ENCODE assay signal across 8 cellular contexts in the genomic region with DNA sequence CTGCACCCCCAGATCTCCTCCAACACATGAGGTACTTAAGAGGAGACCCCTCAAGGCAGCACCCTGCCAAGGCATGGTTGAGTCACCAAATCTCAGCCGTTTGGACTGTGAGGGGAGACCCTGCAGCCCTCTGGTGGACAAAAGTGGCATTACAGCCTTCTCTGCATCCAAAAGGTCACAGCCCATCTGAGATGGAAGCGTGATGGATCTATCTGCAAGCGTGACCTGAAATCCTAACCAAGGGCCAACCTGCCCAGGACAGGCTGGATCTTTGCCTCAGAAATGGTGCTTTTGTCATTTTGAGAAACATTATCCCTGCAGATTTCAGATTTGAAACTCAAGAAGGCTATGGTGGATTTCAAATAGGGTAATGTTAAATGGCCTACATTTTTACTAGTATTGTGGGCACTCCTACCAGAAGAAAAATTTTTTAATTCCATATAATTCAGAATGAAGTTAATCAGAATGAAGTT. TPM values are rescaled to one million over a fixed set of nuclear protein-coding genes. Genes with fewer than 3 reads are reported as not detected.
DNase-seq lines count a peak whose midpoint lies in the region; ATAC-seq, FAIRE-seq and TF ChIP-seq lines count a peak whose summit lies in the region.

No MANE protein-coding gene starts in this region.

- H3K27me3 ChIP-seq in H1 (replicated peaks in 1 of 4; ENCODE audit: control insufficient read depth in 3 of 4, extremely low read depth in 1 of 4, insufficient read depth in 3 of 4, low read length in 3 of 4): no peaks in the 10 kb centered on the region

- H3K4me1 Mint-ChIP-seq in HFFc6 (ENCODE audit: low read depth) (peaks cover 10% of the 10 kb centered on the region), mesothelial cell of epicardium (peaks cover 41% of the 10 kb centered on the region)

- H3K4me3 ChIP-seq in H1 (ENCODE audit: extremely low read depth in 1 of 4, insufficient read depth in 2 of 4, low read depth in 3 of 4, low read length in 4 of 4): no peak overlapping the region

- no peak overlapping the region for H4K5ac ChIP-seq in H1 (ENCODE audit: insufficient read length, low read depth, low read length)

- TF ChIP-seq CTCF in HFFc6 (IDR thresholded peaks at IDR 0.05) (peak; percentile 96), H1 (IDR thresholded peaks at IDR 0.05; ENCODE audit: control extremely low read depth in 1 of 3, insufficient read depth in 1 of 3, low read depth in 1 of 3, low read length in 3 of 3) (peak; percentile 86 to 93 (median 92)), mesothelial cell of epicardium (IDR thresholded peaks at IDR 0.05; ENCODE audit: unreplicated experiment) (peak; percentile 98)

- no peaks in the 10 kb centered on the region for H3K9me3 Mint-ChIP-seq in HFFc6
- H3K9me3 Mint-ChIP-seq in mesothelial cell of epicardium: no peaks in the 10 kb centered on the region

- H2AK5ac ChIP-seq in H1 (ENCODE audit: low read depth, low read length): no peak overlapping the region

- H3K36me3 Mint-ChIP-seq in HFFc6 (ENCODE audit: low read depth) (no peaks in the 10 kb centered on the region), mesothelial cell of epicardium (no peaks in the 10 kb centered on the region)

- H2BK5ac ChIP-seq in H1 (ENCODE audit: low read depth, low read length): no peak overlapping the region

- CTCF ChIA-PET in H1 (lab: Charles Lee; ENCODE audit: partially characterized antibody): interaction anchor here (0.6 to 6.1 kb wide), 16 partner anchors 11 to 351 kb away, joined by 3 to 44 read pairs (median 4); partner anchors contain the start of gene JPH4

- H2AFZ ChIP-seq in H1 (ENCODE audit: low read length): no peak overlapping the region

- no peaks in the 10 kb centered on the region for H3K79me2 ChIP-seq in H1 (ENCODE audit: control insufficient read depth in 1 of 2, insufficient read depth in 2 of 2, low read length in 2 of 2)

- no peak for TF ChIP-seq POLR2A in H1 (IDR thresholded peaks at IDR 0.05; ENCODE audit: control extremely low read depth in 1 of 2, low read depth in 2 of 2, low read length in 2 of 2)

- H3K23ac ChIP-seq in H1 (ENCODE audit: insufficient read length): no peak overlapping the region

- no peak overlapping the region for H4K91ac ChIP-seq in H1 (replicated peaks; ENCODE audit: insufficient read length, low read length)

- no peak overlapping the region for H3K18ac ChIP-seq in H1 (ENCODE audit: extremely low read depth, low read length)

- no peaks in the 10 kb centered on the region for H3K9me3 ChIP-seq in H1 (ENCODE audit: insufficient read depth in 2 of 2, low read depth in 1 of 2, low read length in 1 of 2)

- H3K14ac ChIP-seq in H1 (ENCODE audit: insufficient read length): no peak overlapping the region

- H3K36me3 ChIP-seq in H1 (ENCODE audit: control insufficient read depth in 2 of 4, insufficient read depth in 4 of 4, low read length in 3 of 4): no peaks in the 10 kb centered on the region

- no peaks in the 10 kb centered on the region for H3K23me2 ChIP-seq in H1 (ENCODE audit: low read depth, low read length)

- no peak for ATAC-seq in GM18861 (IDR thresholded peaks at IDR 0.05; ENCODE audit: unreplicated experiment)

- H3K4me1 ChIP-seq in H1 (replicated peaks in 1 of 4; ENCODE audit: control insufficient read depth in 3 of 4, insufficient read depth in 4 of 4, low read length in 3 of 4): no peaks in the 10 kb centered on the region

- peak; percentile 99 for FAIRE-seq in H1 (lab: Jason Lieb, UNC)

- no peak overlapping the region for H2BK12ac ChIP-seq in H1 (ENCODE audit: low read depth, low read length)

- no peak overlapping the region for H3K4me2 ChIP-seq in H1 (ENCODE audit: insufficient read depth in 1 of 2, low read depth in 2 of 2, low read length in 2 of 2)

- H4K8ac ChIP-seq in H1 (ENCODE audit: extremely low read depth, insufficient read depth, low read length): no peak overlapping the region

- H3K56ac ChIP-seq in H1 (replicated peaks; ENCODE audit: insufficient read length, low read depth, low read length): no peak overlapping the region

- H3K9ac ChIP-seq in H1 (replicated peaks in 1 of 4; ENCODE audit: extremely low read depth in 1 of 4, low read depth in 3 of 4, low read length in 3 of 4): no peak overlapping the region

- H3K79me1 ChIP-seq in H1 (ENCODE audit: low read depth, low read length): no peaks in the 10 kb centered on the region

- no peaks in the 10 kb centered on the region for H4K20me1 ChIP-seq in H1 (replicated peaks in 1 of 2; ENCODE audit: control insufficient read depth in 1 of 2, insufficient read depth in 2 of 2, low read length in 2 of 2)

- H2BK120ac ChIP-seq in H1 (replicated peaks; ENCODE audit: low read depth, low read length): no peak overlapping the region

- TF ChIP-seq RAD21 in H1 (IDR thresholded peaks at IDR 0.05 in 1 of 2, conservative IDR thresholded peaks at IDR 0.05 in 1 of 2; ENCODE audit: low read depth in 2 of 2, low read length in 2 of 2): peak; percentile 82 to 84

- H3K4me3 Mint-ChIP-seq in HFFc6 (no peak overlapping the region), mesothelial cell of epicardium (no peak overlapping the region)

- no peak overlapping the region for H2BK20ac ChIP-seq in H1 (ENCODE audit: low read length)

- H3K4ac ChIP-seq in H1 (replicated peaks; ENCODE audit: insufficient read length, low read depth, low read length): no peak overlapping the region

- no peak overlapping the region for H3K27ac Mint-ChIP-seq in HFFc6
- H3K27ac Mint-ChIP-seq in mesothelial cell of epicardium: peak overlapping the region; percentile 76

- DNase-seq in DMS114 treated with DMSO at 0.1 percent for 48 hours (lab: John Stamatoyannopoulos, UW; ENCODE audit: unreplicated experiment) (peak; percentile 22), HFFc6 (peak; percentile 56), NCI-H460 (ENCODE audit: extremely low read depth, low read depth) (peak; percentile 69), H1 (ENCODE audit: low read depth in 1 of 2, low spot score in 2 of 2) (peak; percentile 34 to 97), mesothelial cell of epicardium (ENCODE audit: low spot score in 2 of 2, unreplicated experiment in 2 of 2) (peak; percentile 59 to 83)
- peak; percentile 71 to 74 for DNase-seq in activated CD8-positive, alpha-beta memory T cell treated with anti-CD3 and anti-CD28 coated beads for 4 hours (ENCODE audit: low read depth in 2 of 2)
- DNase-seq in stimulated activated CD8-positive, alpha-beta memory T cell treated with anti-CD3 and anti-CD28 coated beads, Interleukin-2, amount 100 ng/mL, for 48 hours (ENCODE audit: low read depth in 2 of 2): peak; percentile 73 to 81

- POLR2A ChIA-PET in H1 (lab: Charles Lee; ENCODE audit: partially characterized antibody): no interaction called here

- H3K27me3 Mint-ChIP-seq in HFFc6 (ENCODE audit: insufficient read depth) (peaks cover 19% of the 10 kb centered on the region), mesothelial cell of epicardium (ENCODE audit: low read depth) (no peaks in the 10 kb centered on the region)

- no peak overlapping the region for H2BK15ac ChIP-seq in H1 (ENCODE audit: low read length)

- H3K27ac ChIP-seq in H1 (ENCODE audit: low read depth, low read length): no peak overlapping the region

- TF ChIP-seq EP300 in H1 (IDR thresholded peaks at IDR 0.05; ENCODE audit: borderline replicate concordance in 1 of 2, low read depth in 2 of 2, low read length in 2 of 2): no peak

- 27% methylated on average over 3 of the region's 3 CpGs; no CpG with 5 or more reads in 1 of the 2 experiments for WGBS in H1 (ENCODE audit: extremely low coverage in 1 of 2, insufficient coverage in 1 of 2, insufficient read length in 1 of 2, insufficient replicate concordance in 2 of 2, low coverage in 1 of 2, low lambda C conversion rate in 2 of 2, missing lambda C conversion rate in 1 of 2), 2 experiments

TF ChIP-seq in H1, 55 proteins besides CTCF, POLR2A, EP300 and RAD21:
- TF ChIP-seq JUND (IDR thresholded peaks at IDR 0.05; ENCODE audit: low read length) (0 out of 2 replicates have a peak, but pooled peaks have one; percentile 66), ATF3 (IDR thresholded peaks at IDR 0.05; ENCODE audit: insufficient read depth, low read depth, low read length) (peak; percentile 41; the same call in 1 of the 2 replicates), RXRA (IDR thresholded peaks at IDR 0.05; ENCODE audit: insufficient read depth, low read depth, low read length) (no peak)

RNA-seq across cellular contexts. Expression of gene DHRS4, which starts 23.7 kb away (rescaled TPM):
- total RNA-seq in HFFc6 (2021; fragmentation: NEBNext Ultra II Directional; extraction: Animal tissue kit (Norgen Biotek cat#: 25700)): 10 to 100 TPM; 19.8 to 30.7 (median 24.9) TPM
- total RNA-seq in NCI-H460 (2014; rRNA removed; shearing (Covaris generic)): 39.0 and 39.2 TPM in 2 replicates
- polyA plus RNA-seq in NCI-H460 (2014; cell fraction: nucleus; rRNA removed): 32.8 and 52.5 TPM in 2 replicates
- total RNA-seq in H1 (2021; fragmentation: NEBNext Ultra II Directional; extraction: Animal tissue kit (Norgen Biotek cat#: 25700)): 16.2 and 19.2 TPM in 2 replicates
- 11.7 and 18.3 TPM in 2 replicates for polyA plus RNA-seq in H1 (2011; rRNA removed)
- polyA plus RNA-seq in H1 (2011; cell fraction: cytosol; rRNA removed): 19.1 TPM
- 14.3 TPM for polyA plus RNA-seq in H1 (2011; cell fraction: nucleus; rRNA removed)
- 10.6 to 25.8 TPM (median 21.9 TPM) in 4 replicates for polyA plus RNA-seq in H1 (2012, experiment 1 of 2)
- 22.5 TPM for polyA plus RNA-seq in H1 (2012, experiment 2 of 2)
- polyA plus RNA-seq in H1 (2013, experiment 1 of 2): 10.7 TPM
- 10.9 TPM for polyA plus RNA-seq in H1 (2013, experiment 2 of 2)
- polyA minus RNA-seq in H1 (2011; rRNA and poly(A)+ RNA removed): 4.4 and 4.6 TPM in 2 replicates
- 5.7 TPM for polyA minus RNA-seq in H1 (2011; cell fraction: cytosol; rRNA and poly(A)+ RNA removed)
- 4.9 TPM for polyA minus RNA-seq in H1 (2011; cell fraction: nucleus; rRNA and poly(A)+ RNA removed)
- 20.9 to 23.7 TPM (median 22.0 TPM) in 3 replicates for total RNA-seq in mesothelial cell of epicardium

RNA-seq across cellular contexts. Expression of gene DHRS4L2, which starts 58.9 kb away (rescaled TPM):
- total RNA-seq in HFFc6 (2021; fragmentation: NEBNext Ultra II Directional; extraction: Animal tissue kit (Norgen Biotek cat#: 25700)): 10 to 100 TPM; 18.8 to 25.4 (median 23.5) TPM
- total RNA-seq in NCI-H460 (2014; rRNA removed; shearing (Covaris generic)): 19.4 and 21.7 TPM in 2 replicates
- polyA plus RNA-seq in NCI-H460 (2014; cell fraction: nucleus; rRNA removed): 13.7 and 50.1 TPM in 2 replicates
- 15.2 and 15.4 TPM in 2 replicates for total RNA-seq in H1 (2021; fragmentation: NEBNext Ultra II Directional; extraction: Animal tissue kit (Norgen Biotek cat#: 25700))
- polyA plus RNA-seq in H1 (2011; rRNA removed): 12.3 and 14.2 TPM in 2 replicates
- polyA plus RNA-seq in H1 (2011; cell fraction: cytosol; rRNA removed): 8.7 TPM
- polyA plus RNA-seq in H1 (2011; cell fraction: nucleus; rRNA removed): 9.5 TPM
- 14.7 to 18.7 TPM (median 15.8 TPM) in 4 replicates for polyA plus RNA-seq in H1 (2012, experiment 1 of 2)
- polyA plus RNA-seq in H1 (2012, experiment 2 of 2): 14.5 TPM
- polyA plus RNA-seq in H1 (2013, experiment 1 of 2): 14.0 TPM
- 13.1 TPM for polyA plus RNA-seq in H1 (2013, experiment 2 of 2)
- polyA minus RNA-seq in H1 (2011; rRNA and poly(A)+ RNA removed): 6.6 and 9.1 TPM in 2 replicates
- 4.7 TPM for polyA minus RNA-seq in H1 (2011; cell fraction: cytosol; rRNA and poly(A)+ RNA removed)
- 6.4 TPM for polyA minus RNA-seq in H1 (2011; cell fraction: nucleus; rRNA and poly(A)+ RNA removed)
- 19.1 to 23.2 TPM (median 22.5 TPM) in 3 replicates for total RNA-seq in mesothelial cell of epicardium

Comparison
In these comparisons a context has a peak if more than half of its experiments do, and no peak if none do; other contexts are left out.
1. DNase-seq: peak in every context shown above with its lines; median percentile 77 in stimulated activated CD8-positive, alpha-beta memory T cell treated with anti-CD3 and anti-CD28 coated beads, Interleukin-2, amount 100 ng/mL, for 48 hours; 72 in activated CD8-positive, alpha-beta memory T cell treated with anti-CD3 and anti-CD28 coated beads for 4 hours; 71 in mesothelial cell of epicardium; 69 in NCI-H460; 66 in H1; 56 in HFFc6; 22 in DMS114 treated with DMSO at 0.1 percent for 48 hours.